In the genomic region with DNA sequence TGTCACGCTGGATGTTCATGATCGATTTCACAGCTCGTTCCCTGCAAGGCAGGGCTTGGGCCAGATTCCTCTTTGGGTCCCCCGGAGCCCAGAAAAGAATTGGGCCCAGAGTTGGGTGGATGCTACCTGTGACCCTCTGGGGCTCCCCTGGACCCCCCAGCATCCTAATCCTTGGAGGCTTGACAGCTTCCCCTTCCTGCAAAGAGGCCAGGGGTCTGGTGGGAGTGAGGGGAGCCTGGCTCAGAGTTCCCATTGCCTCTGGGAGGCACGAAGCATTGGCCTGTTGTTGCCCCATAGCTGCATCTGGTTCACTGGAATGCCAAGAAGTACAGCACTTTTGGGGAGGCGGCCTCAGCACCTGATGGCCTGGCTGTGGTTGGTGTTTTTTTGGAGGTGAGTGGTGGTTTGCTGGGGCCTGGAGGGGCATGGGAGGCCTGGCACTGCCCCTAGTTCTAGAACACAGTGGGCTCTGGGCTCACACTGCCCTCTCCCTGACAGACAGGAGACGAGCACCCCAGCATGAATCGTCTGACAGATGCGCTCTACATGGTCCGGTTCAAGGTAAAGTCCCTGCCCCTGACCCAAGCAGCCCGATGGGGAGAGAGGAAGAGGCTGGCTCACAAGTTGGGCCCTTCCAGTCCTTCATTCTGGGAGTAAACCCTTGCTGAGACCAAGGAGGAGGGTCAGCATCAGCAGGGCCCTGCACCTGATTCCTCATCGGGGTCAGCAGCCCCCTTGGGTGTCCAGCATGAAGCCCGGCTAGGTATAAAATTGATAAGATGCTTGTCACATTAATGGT, we compare ENCODE assay signal across 3 cellular contexts.
TF ChIP-seq lines count a peak whose summit lies in the region.

No MANE protein-coding gene starts in this region.

TF ChIP-seq in SK-N-SH, 30 proteins besides CTCF, POLR2A, EP300 and RAD21 (continues in another document):
- no peak for TF ChIP-seq FOSL2 (IDR thresholded peaks at IDR 0.05; ENCODE audit: borderline replicate concordance, low read depth)
- no peak for TF ChIP-seq FOXM1 (IDR thresholded peaks at IDR 0.05; ENCODE audit: low read depth)
- TF ChIP-seq CHD2 (IDR thresholded peaks at IDR 0.05; ENCODE audit: low read length, partially characterized antibody): no peak
- TF ChIP-seq RCOR1 (IDR thresholded peaks at IDR 0.05; ENCODE audit: low read length): no peak
- TF ChIP-seq POLR2AphosphoS5 (IDR thresholded peaks at IDR 0.05; ENCODE audit: low read depth, low read length): no peak
- no peak for TF ChIP-seq FOXJ3 (CRISPR knock-in tag; IDR thresholded peaks at IDR 0.05)
- TF ChIP-seq, protein P1, sequence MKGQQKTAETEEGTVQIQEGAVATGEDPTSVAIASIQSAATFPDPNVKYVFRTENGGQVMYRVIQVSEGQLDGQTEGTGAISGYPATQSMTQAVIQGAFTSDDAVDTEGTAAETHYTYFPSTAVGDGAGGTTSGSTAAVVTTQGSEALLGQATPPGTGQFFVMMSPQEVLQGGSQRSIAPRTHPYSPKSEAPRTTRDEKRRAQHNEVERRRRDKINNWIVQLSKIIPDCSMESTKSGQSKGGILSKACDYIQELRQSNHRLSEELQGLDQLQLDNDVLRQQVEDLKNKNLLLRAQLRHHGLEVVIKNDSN (IDR thresholded peaks at IDR 0.05; ENCODE audit: borderline replicate concordance, low read depth): no peak
- no peak for TF ChIP-seq JUND (IDR thresholded peaks at IDR 0.05)
- no peak for TF ChIP-seq TAF1 (IDR thresholded peaks at IDR 0.05; ENCODE audit: borderline replicate concordance, low read depth, low read length)
- TF ChIP-seq YY1 (IDR thresholded peaks at IDR 0.05; ENCODE audit: low read depth): no peak
- no peak for TF ChIP-seq ELF1 (IDR thresholded peaks at IDR 0.05)
- TF ChIP-seq, protein P2, sequence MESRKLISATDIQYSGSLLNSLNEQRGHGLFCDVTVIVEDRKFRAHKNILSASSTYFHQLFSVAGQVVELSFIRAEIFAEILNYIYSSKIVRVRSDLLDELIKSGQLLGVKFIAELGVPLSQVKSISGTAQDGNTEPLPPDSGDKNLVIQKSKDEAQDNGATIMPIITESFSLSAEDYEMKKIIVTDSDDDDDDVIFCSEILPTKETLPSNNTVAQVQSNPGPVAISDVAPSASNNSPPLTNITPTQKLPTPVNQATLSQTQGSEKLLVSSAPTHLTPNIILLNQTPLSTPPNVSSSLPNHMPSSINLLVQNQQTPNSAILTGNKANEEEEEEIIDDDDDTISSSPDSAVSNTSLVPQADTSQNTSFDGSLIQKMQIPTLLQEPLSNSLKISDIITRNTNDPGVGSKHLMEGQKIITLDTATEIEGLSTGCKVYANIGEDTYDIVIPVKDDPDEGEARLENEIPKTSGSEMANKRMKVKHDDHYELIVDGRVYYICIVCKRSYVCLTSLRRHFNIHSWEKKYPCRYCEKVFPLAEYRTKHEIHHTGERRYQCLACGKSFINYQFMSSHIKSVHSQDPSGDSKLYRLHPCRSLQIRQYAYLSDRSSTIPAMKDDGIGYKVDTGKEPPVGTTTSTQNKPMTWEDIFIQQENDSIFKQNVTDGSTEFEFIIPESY (IDR thresholded peaks at IDR 0.05; ENCODE audit: borderline replicate concordance, low read depth): no peak
- TF ChIP-seq TCF12 (IDR thresholded peaks at IDR 0.05): no peak
- TF ChIP-seq MXI1 (IDR thresholded peaks at IDR 0.05; ENCODE audit: low read depth, low read length): no peak
- TF ChIP-seq, protein P3, sequence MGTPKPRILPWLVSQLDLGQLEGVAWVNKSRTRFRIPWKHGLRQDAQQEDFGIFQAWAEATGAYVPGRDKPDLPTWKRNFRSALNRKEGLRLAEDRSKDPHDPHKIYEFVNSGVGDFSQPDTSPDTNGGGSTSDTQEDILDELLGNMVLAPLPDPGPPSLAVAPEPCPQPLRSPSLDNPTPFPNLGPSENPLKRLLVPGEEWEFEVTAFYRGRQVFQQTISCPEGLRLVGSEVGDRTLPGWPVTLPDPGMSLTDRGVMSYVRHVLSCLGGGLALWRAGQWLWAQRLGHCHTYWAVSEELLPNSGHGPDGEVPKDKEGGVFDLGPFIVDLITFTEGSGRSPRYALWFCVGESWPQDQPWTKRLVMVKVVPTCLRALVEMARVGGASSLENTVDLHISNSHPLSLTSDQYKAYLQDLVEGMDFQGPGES (IDR thresholded peaks at IDR 0.05; ENCODE audit: low read depth, low read length): no peak
- no peak for TF ChIP-seq MEF2A (IDR thresholded peaks at IDR 0.05; ENCODE audit: borderline replicate concordance, low read depth)
- TF ChIP-seq, protein P4, sequence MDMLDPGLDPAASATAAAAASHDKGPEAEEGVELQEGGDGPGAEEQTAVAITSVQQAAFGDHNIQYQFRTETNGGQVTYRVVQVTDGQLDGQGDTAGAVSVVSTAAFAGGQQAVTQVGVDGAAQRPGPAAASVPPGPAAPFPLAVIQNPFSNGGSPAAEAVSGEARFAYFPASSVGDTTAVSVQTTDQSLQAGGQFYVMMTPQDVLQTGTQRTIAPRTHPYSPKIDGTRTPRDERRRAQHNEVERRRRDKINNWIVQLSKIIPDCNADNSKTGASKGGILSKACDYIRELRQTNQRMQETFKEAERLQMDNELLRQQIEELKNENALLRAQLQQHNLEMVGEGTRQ (IDR thresholded peaks at IDR 0.05; ENCODE audit: borderline replicate concordance, low read depth, low read length): no peak
- no peak for TF ChIP-seq SIN3A (IDR thresholded peaks at IDR 0.05; ENCODE audit: borderline replicate concordance, low read depth, low read length)

TF ChIP-seq in SK-N-SH treated with all-trans-retinoic acid at 6 μM for 48 hours, 23 proteins besides CTCF, POLR2A, EP300 and RAD21:
- TF ChIP-seq ZNF70 (CRISPR knock-in tag; IDR thresholded peaks at IDR 0.05) (no peak), PPARA (CRISPR knock-in tag; IDR thresholded peaks at IDR 0.05; ENCODE audit: borderline replicate concordance) (no peak), SNAI2 (CRISPR knock-in tag; IDR thresholded peaks at IDR 0.05) (no peak)
- TF ChIP-seq, protein P5, sequence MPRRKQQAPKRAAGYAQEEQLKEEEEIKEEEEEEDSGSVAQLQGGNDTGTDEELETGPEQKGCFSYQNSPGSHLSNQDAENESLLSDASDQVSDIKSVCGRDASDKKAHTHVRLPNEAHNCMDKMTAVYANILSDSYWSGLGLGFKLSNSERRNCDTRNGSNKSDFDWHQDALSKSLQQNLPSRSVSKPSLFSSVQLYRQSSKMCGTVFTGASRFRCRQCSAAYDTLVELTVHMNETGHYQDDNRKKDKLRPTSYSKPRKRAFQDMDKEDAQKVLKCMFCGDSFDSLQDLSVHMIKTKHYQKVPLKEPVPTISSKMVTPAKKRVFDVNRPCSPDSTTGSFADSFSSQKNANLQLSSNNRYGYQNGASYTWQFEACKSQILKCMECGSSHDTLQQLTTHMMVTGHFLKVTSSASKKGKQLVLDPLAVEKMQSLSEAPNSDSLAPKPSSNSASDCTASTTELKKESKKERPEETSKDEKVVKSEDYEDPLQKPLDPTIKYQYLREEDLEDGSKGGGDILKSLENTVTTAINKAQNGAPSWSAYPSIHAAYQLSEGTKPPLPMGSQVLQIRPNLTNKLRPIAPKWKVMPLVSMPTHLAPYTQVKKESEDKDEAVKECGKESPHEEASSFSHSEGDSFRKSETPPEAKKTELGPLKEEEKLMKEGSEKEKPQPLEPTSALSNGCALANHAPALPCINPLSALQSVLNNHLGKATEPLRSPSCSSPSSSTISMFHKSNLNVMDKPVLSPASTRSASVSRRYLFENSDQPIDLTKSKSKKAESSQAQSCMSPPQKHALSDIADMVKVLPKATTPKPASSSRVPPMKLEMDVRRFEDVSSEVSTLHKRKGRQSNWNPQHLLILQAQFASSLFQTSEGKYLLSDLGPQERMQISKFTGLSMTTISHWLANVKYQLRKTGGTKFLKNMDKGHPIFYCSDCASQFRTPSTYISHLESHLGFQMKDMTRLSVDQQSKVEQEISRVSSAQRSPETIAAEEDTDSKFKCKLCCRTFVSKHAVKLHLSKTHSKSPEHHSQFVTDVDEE (CRISPR knock-in tag; IDR thresholded peaks at IDR 0.05): no peak
TF ChIP-seq in SK-N-SH treated with all-trans-retinoic acid at 6 μM for 48 hours: peak in this region for 0.

TF ChIP-seq in HepG2, 621 proteins besides CTCF, POLR2A, EP300 and RAD21:
- TF ChIP-seq SP2 (CRISPR knock-in tag; IDR thresholded peaks at IDR 0.05): no peak
- TF ChIP-seq HNRNPL (IDR thresholded peaks at IDR 0.05; ENCODE audit: low read depth, low read length): no peak
- TF ChIP-seq POGZ (CRISPR knock-in tag; IDR thresholded peaks at IDR 0.05): no peak
- TF ChIP-seq REPIN1 (CRISPR knock-in tag; IDR thresholded peaks at IDR 0.05; ENCODE audit: borderline replicate concordance, low read depth): no peak
- no peak for TF ChIP-seq ZNF746 (CRISPR knock-in tag; IDR thresholded peaks at IDR 0.05)
- TF ChIP-seq FOXA1 (IDR thresholded peaks at IDR 0.05): no peak
- TF ChIP-seq FOXA1 (CRISPR knock-in tag; IDR thresholded peaks at IDR 0.05): no peak
- no peak for TF ChIP-seq ZNF296 (CRISPR knock-in tag; conservative IDR thresholded peaks at IDR 0.05)
- TF ChIP-seq, protein P6, sequence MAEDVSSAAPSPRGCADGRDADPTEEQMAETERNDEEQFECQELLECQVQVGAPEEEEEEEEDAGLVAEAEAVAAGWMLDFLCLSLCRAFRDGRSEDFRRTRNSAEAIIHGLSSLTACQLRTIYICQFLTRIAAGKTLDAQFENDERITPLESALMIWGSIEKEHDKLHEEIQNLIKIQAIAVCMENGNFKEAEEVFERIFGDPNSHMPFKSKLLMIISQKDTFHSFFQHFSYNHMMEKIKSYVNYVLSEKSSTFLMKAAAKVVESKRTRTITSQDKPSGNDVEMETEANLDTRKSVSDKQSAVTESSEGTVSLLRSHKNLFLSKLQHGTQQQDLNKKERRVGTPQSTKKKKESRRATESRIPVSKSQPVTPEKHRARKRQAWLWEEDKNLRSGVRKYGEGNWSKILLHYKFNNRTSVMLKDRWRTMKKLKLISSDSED (CRISPR knock-in tag; IDR thresholded peaks at IDR 0.05): no peak
- TF ChIP-seq, protein P7, sequence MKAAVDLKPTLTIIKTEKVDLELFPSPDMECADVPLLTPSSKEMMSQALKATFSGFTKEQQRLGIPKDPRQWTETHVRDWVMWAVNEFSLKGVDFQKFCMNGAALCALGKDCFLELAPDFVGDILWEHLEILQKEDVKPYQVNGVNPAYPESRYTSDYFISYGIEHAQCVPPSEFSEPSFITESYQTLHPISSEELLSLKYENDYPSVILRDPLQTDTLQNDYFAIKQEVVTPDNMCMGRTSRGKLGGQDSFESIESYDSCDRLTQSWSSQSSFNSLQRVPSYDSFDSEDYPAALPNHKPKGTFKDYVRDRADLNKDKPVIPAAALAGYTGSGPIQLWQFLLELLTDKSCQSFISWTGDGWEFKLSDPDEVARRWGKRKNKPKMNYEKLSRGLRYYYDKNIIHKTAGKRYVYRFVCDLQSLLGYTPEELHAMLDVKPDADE (CRISPR knock-in tag; IDR thresholded peaks at IDR 0.05): no peak
- TF ChIP-seq ZNF207 (IDR thresholded peaks at IDR 0.05; ENCODE audit: borderline replicate concordance): no peak
- TF ChIP-seq, protein P8, sequence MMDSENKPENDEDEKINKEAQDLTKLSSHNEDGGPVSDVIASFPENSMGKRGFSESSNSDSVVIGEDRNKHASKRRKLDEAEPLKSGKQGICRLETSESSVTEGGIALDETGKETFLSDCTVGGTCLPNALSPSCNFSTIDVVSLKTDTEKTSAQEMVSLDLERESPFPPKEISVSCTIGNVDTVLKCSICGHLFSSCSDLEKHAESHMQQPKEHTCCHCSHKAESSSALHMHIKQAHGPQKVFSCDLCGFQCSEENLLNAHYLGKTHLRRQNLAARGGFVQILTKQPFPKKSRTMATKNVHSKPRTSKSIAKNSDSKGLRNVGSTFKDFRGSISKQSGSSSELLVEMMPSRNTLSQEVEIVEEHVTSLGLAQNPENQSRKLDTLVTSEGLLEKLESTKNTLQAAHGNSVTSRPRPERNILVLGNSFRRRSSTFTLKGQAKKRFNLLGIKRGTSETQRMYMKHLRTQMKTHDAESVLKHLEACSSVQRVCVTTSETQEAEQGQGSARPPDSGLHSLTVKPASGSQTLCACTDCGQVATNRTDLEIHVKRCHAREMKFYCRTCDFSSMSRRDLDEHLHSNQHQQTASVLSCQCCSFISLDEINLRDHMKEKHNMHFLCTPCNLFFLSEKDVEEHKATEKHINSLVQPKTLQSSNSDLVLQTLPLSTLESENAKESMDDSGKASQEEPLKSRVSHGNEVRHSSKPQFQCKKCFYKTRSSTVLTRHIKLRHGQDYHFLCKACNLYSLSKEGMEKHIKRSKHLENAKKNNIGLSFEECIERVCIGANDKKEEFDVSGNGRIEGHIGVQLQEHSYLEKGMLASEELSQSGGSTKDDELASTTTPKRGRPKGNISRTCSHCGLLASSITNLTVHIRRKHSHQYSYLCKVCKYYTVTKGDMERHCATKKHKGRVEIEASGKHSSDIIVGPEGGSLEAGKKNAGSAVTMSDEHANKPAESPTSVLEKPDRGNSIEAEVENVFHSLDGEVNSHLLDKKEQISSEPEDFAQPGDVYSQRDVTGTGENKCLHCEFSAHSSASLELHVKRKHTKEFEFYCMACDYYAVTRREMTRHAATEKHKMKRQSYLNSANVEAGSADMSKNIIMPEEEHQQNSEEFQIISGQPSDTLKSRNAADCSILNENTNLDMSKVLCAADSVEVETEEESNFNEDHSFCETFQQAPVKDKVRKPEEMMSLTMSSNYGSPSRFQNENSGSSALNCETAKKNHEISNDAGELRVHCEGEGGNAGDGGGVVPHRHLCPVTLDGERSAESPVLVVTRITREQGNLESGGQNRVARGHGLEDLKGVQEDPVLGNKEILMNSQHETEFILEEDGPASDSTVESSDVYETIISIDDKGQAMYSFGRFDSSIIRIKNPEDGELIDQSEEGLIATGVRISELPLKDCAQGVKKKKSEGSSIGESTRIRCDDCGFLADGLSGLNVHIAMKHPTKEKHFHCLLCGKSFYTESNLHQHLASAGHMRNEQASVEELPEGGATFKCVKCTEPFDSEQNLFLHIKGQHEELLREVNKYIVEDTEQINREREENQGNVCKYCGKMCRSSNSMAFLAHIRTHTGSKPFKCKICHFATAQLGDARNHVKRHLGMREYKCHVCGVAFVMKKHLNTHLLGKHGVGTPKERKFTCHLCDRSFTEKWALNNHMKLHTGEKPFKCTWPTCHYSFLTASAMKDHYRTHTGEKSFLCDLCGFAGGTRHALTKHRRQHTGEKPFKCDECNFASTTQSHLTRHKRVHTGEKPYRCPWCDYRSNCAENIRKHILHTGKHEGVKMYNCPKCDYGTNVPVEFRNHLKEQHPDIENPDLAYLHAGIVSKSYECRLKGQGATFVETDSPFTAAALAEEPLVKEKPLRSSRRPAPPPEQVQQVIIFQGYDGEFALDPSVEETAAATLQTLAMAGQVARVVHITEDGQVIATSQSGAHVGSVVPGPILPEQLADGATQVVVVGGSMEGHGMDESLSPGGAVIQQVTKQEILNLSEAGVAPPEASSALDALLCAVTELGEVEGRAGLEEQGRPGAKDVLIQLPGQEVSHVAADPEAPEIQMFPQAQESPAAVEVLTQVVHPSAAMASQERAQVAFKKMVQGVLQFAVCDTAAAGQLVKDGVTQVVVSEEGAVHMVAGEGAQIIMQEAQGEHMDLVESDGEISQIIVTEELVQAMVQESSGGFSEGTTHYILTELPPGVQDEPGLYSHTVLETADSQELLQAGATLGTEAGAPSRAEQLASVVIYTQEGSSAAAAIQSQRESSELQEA (CRISPR knock-in tag; IDR thresholded peaks at IDR 0.05; ENCODE audit: not compliant biosample characterization): no peak
- no peak for TF ChIP-seq NCOA2 (CRISPR knock-in tag; IDR thresholded peaks at IDR 0.05)
- TF ChIP-seq CHD2 (IDR thresholded peaks at IDR 0.05; ENCODE audit: low read depth, low read length): no peak
- no peak for TF ChIP-seq ZFP90 (CRISPR knock-in tag; IDR thresholded peaks at IDR 0.05; ENCODE audit: borderline replicate concordance)
